In genomic region chr6:162151050-162151658, GRCh38 we compare ENCODE assay signal across 15 cellular contexts.
DNase-seq lines count a peak whose midpoint lies in the region; ATAC-seq and TF ChIP-seq lines count a peak whose summit lies in the region.
"Had no signal": no experiment of that assay in that cellular context is flagged by ENCODE, and none has a peak within 500 bp of the region (broad histone marks: within the 10 kb centered on the region; RNA-seq: fewer than 3 reads in every experiment).

No MANE protein-coding gene starts in this region.

- TF ChIP-seq POLR2A in Peyer's patch (IDR thresholded peaks at IDR 0.05): no peak

- no peaks in the 10 kb centered on the region for H3K27me3 ChIP-seq in ACC112 (ENCODE audit: insufficient read depth, low read length)
- H3K27me3 ChIP-seq in brain microvascular endothelial cell (replicated peaks): no peaks in the 10 kb centered on the region
- no peaks in the 10 kb centered on the region for H3K27me3 ChIP-seq in Peyer's patch
- H3K27me3 ChIP-seq in BE2C: no peaks in the 10 kb centered on the region
- H3K27me3 ChIP-seq: vagina had no signal

- no peak overlapping the region for H2AFZ ChIP-seq in ACC112 (ENCODE audit: low read length, unreplicated experiment)

- DNase-seq in LHCN-M2 (ENCODE audit: low read depth) (peak; percentile 64), brain microvascular endothelial cell (peak; percentile 54), myocyte (ENCODE audit: low read depth) (peak; percentile 33), Peyer's patch (no peak), NAMALWA (ENCODE audit: low spot score) (no peak), BE2C (no peak)
- DNase-seq: cortex of kidney; KG1; NCI-H1930; NCI-H526; right cardiac atrium; stimulated activated naive CD4-positive, alpha-beta T cell had no signal

- ATAC-seq in GM21825 (IDR thresholded peaks at IDR 0.05; ENCODE audit: unreplicated experiment): no peak
- ATAC-seq: right cardiac atrium had no signal

- peak overlapping the region; percentile 67 for H3K27ac ChIP-seq in ACC112 (ENCODE audit: low read depth, low read length)
- H3K27ac ChIP-seq in brain microvascular endothelial cell: peak overlapping the region; percentile 47
- H3K27ac ChIP-seq in Peyer's patch: no peak overlapping the region
- H3K27ac ChIP-seq: vagina had no signal

- in situ Hi-C loops in brain microvascular endothelial cell (cut with HindIII; ENCODE audit: low pct_ligation_motif_present, low sequenced_read_pairs): no loop called here

- H3K9me3 ChIP-seq in Peyer's patch: no peaks in the 10 kb centered on the region
- no peaks in the 10 kb centered on the region for H3K9me3 ChIP-seq in BE2C
- H3K9me3 ChIP-seq: vagina had no signal

- H3K79me2 ChIP-seq in ACC112 (ENCODE audit: control insufficient read depth, insufficient read depth, low read length, unreplicated experiment): no peaks in the 10 kb centered on the region

- H3K36me3 ChIP-seq in ACC112 (ENCODE audit: insufficient read depth, low read length): no peaks in the 10 kb centered on the region
- no peaks in the 10 kb centered on the region for H3K36me3 ChIP-seq in brain microvascular endothelial cell (replicated peaks)
- no peaks in the 10 kb centered on the region for H3K36me3 ChIP-seq in Peyer's patch
- H3K36me3 ChIP-seq in BE2C: no peaks in the 10 kb centered on the region
- H3K36me3 ChIP-seq: vagina had no signal

- no peaks in the 10 kb centered on the region for H3K4me1 ChIP-seq in ACC112 (ENCODE audit: control insufficient read depth, insufficient read depth, low read length, unreplicated experiment)
- no peaks in the 10 kb centered on the region for H3K4me1 ChIP-seq in Peyer's patch
- H3K4me1 ChIP-seq in BE2C: no peaks in the 10 kb centered on the region
- H3K4me1 ChIP-seq: vagina had no signal

- H3K4me3 ChIP-seq in ACC112 (ENCODE audit: low read depth, low read length) (no peak overlapping the region), brain microvascular endothelial cell (ENCODE audit: low read depth, low read length) (peak overlapping the region; percentile 15), Peyer's patch (no peak overlapping the region), BE2C (ENCODE audit: low read depth, low read length) (no peak overlapping the region)
- H3K4me3 ChIP-seq: vagina had no signal

- no peak for TF ChIP-seq CTCF in brain microvascular endothelial cell (IDR thresholded peaks at IDR 0.05; ENCODE audit: low read depth, low read length, missing control alignments)
- no peak for TF ChIP-seq CTCF in Peyer's patch (IDR thresholded peaks at IDR 0.05)
- no peak for TF ChIP-seq CTCF in BE2C (IDR thresholded peaks at IDR 0.05; ENCODE audit: low read depth, low read length)

Comparison
In these comparisons a context has a peak if more than half of its experiments do, and no peak if none do; other contexts are left out.
1. H3K27ac ChIP-seq: peak in ACC112 (single experiment) and brain microvascular endothelial cell (single experiment); none in Peyer's patch (0 of 4).
2. DNase-seq: peak in LHCN-M2 (single experiment), brain microvascular endothelial cell (single experiment) and myocyte (single experiment); none in Peyer's patch (0 of 3), NAMALWA (single experiment) and BE2C (single experiment).